ENCODE assay signal across 9 cellular contexts in the genomic region with DNA sequence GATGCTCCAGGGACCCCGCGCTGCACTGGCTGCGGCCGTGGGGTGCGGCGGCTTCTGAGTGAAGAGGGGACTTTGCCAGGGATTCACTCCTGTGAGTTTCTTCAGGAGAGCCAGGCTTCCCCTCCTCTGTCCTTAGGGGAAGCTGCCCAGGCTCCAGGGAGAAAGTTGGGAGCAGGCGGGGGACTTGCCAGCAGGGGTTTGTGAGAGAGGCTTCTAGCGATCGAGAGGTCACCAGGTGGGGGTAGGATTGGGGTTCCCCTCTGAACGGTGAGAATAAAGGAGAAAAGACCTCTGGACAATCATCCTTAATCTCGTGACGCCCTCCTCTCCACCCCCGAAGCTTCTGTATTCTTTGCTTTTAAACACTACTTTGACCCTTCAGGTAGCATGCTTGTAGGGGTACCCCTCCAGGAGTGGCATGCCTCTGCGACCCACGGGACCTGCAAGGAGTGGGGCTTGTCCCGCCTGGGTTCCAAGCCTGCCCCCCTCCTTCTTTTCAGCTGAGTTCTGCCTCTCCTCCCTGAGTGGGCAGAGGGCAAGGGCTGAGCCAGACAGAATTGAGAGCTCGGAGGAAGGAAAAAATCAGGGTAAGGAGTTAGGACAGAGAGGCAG. TPM values are rescaled to one million over a fixed set of nuclear protein-coding genes. Genes with fewer than 3 reads are reported as not detected.
DNase-seq lines count a peak whose midpoint lies in the region; ATAC-seq and TF ChIP-seq lines count a peak whose summit lies in the region.
"Had no signal": no experiment of that assay in that cellular context is flagged by ENCODE, and none has a peak within 500 bp of the region (broad histone marks: within the 10 kb centered on the region; RNA-seq: fewer than 3 reads in every experiment).

No MANE protein-coding gene starts in this region.

- in situ Hi-C loops in HAP-1 (cut with MboI; ENCODE audit: low sequenced_read_pairs) = no loop called here

- H3K27ac ChIP-seq in right cardiac atrium (ENCODE audit: low read length) = no peak overlapping the region

- intact Hi-C loops in activated B cell treated with CpG ODN at 0.5 μM for 24 hours (cut with micrococcal nuclease) = no loop called here
- intact Hi-C loops in right cardiac atrium (cut with DNase I) = no loop called here
- intact Hi-C loops in posterior cingulate gyrus (cut with DNase I) = no loop called here

- H3K27ac Mint-ChIP-seq in activated B cell treated with CpG ODN at 0.5 μM for 24 hours = no peak overlapping the region

- peak overlapping the region; percentile 19 for H3K4me3 ChIP-seq in HAP-1
- peak overlapping the region; percentile 54 for H3K4me3 ChIP-seq in right cardiac atrium (ENCODE audit: low read length)
- H3K4me3 ChIP-seq in retinal pigment epithelial cell (ENCODE audit: low read length) = peak overlapping the region; percentile 34

- H3K27me3 Mint-ChIP-seq in activated B cell treated with CpG ODN at 0.5 μM for 24 hours = peaks cover 51% of the 10 kb centered on the region

- H3K4me3 Mint-ChIP-seq in activated B cell treated with CpG ODN at 0.5 μM for 24 hours = peak overlapping the region; percentile 11

- TF ChIP-seq CTCF in activated B cell treated with CpG ODN at 0.5 μM for 24 hours (IDR thresholded peaks at IDR 0.05) = no peak
- TF ChIP-seq CTCF in retinal pigment epithelial cell (conservative IDR thresholded peaks at IDR 0.05; ENCODE audit: low read depth, low read length) = no peak

- CTCF ChIA-PET in activated B cell treated with CpG ODN at 0.5 μM for 24 hours (lab: Charles Lee) = no interaction called here

- no peaks in the 10 kb centered on the region for H3K4me1 ChIP-seq in HAP-1
- H3K4me1 ChIP-seq in right cardiac atrium (ENCODE audit: control insufficient read depth, insufficient read depth, low read length) = no peaks in the 10 kb centered on the region

- H3K27me3 ChIP-seq in HAP-1 (ENCODE audit: low read depth) (peaks cover 22% of the 10 kb centered on the region), right cardiac atrium (ENCODE audit: control insufficient read depth, insufficient read depth) (no peaks in the 10 kb centered on the region)

- H3K9me3 Mint-ChIP-seq in activated B cell treated with CpG ODN at 0.5 μM for 24 hours = peaks cover 8% of the 10 kb centered on the region

- no peaks in the 10 kb centered on the region for H3K36me3 Mint-ChIP-seq in activated B cell treated with CpG ODN at 0.5 μM for 24 hours (ENCODE audit: low read depth)

- 13% methylated on average over 17 of the region's 17 CpGs for WGBS in right cardiac atrium

- POLR2A ChIA-PET in activated B cell treated with CpG ODN at 0.5 μM for 24 hours (lab: Charles Lee) = no interaction called here

- ATAC-seq in activated B cell treated with CpG ODN at 0.5 μM for 24 hours (ENCODE audit: low read depth) (no peak), right cardiac atrium (no peak)

- H3K9me3 ChIP-seq in HAP-1 (no peaks in the 10 kb centered on the region), right cardiac atrium (ENCODE audit: control insufficient read depth, low read length) (no peaks in the 10 kb centered on the region)

- DNase-seq in HAP-1 (ENCODE audit: low spot score in 2 of 2) = no peak
- DNase-seq in activated B cell treated with CpG ODN at 0.5 μM for 24 hours = no peak
- DNase-seq in right cardiac atrium = no peak
- no peak for DNase-seq in retinal pigment epithelial cell (ENCODE audit: low read depth)
- DNase-seq in superior temporal gyrus (ENCODE audit: extremely low spot score) = no peak
- DNase-seq in GM19238 (ENCODE audit: insufficient read length, low spot score) = no peak
- no peak for DNase-seq in activated CD8-positive, alpha-beta memory T cell treated with anti-CD3 and anti-CD28 coated beads, Interleukin-2, amount 50 U/mL, for 4 hours
- no peak for DNase-seq in posterior cingulate gyrus
- DNase-seq: foreskin melanocyte had no signal

- no peaks in the 10 kb centered on the region for H3K36me3 ChIP-seq in HAP-1 (replicated peaks)

- peaks cover 6% of the 10 kb centered on the region for H3K4me1 Mint-ChIP-seq in activated B cell treated with CpG ODN at 0.5 μM for 24 hours

RNA-seq across cellular contexts. Expression of a gene that starts 0.6 kb away (rescaled TPM):
- total RNA-seq in activated B cell treated with CpG ODN at 0.5 μM for 24 hours = 0.05 and 0.09 TPM in 2 replicates
- total RNA-seq in right cardiac atrium = not detected
- 0.02 TPM for polyA plus RNA-seq in right cardiac atrium
